Comparison of ENCODE assay signal across 1 cellular context in genomic region chr7:76301000-76301399, GRCh38.
TF ChIP-seq lines count a peak whose summit lies in the region.

No MANE protein-coding gene starts in this region.

TF ChIP-seq in IMR-90, 13 proteins besides CTCF, POLR2A, EP300 and RAD21:
- TF ChIP-seq MXI1 (IDR thresholded peaks at IDR 0.05; ENCODE audit: borderline replicate concordance, low read depth, low read length) (no peak), CEBPB (IDR thresholded peaks at IDR 0.05; ENCODE audit: low read depth, low read length) (no peak), FOS (IDR thresholded peaks at IDR 0.05; ENCODE audit: low read depth, low read length) (no peak), BHLHE40 (IDR thresholded peaks at IDR 0.05; ENCODE audit: low read depth, low read length) (no peak), RCOR1 (IDR thresholded peaks at IDR 0.05; ENCODE audit: insufficient replicate concordance, low read length) (no peak), CHD1 (IDR thresholded peaks at IDR 0.05; ENCODE audit: low read depth, low read length) (no peak), SMC3 (IDR thresholded peaks at IDR 0.05; ENCODE audit: low read depth, low read length) (no peak), USF2 (IDR thresholded peaks at IDR 0.05; ENCODE audit: low read depth, low read length) (no peak), NFE2L2 (IDR thresholded peaks at IDR 0.05; ENCODE audit: low read depth, low read length) (no peak), RFX5 (IDR thresholded peaks at IDR 0.05; ENCODE audit: low read depth, low read length) (no peak), MAFK (IDR thresholded peaks at IDR 0.05; ENCODE audit: low read depth, low read length) (no peak), MAZ (IDR thresholded peaks at IDR 0.05; ENCODE audit: borderline replicate concordance, low read depth, low read length) (no peak)
- TF ChIP-seq, protein P1, sequence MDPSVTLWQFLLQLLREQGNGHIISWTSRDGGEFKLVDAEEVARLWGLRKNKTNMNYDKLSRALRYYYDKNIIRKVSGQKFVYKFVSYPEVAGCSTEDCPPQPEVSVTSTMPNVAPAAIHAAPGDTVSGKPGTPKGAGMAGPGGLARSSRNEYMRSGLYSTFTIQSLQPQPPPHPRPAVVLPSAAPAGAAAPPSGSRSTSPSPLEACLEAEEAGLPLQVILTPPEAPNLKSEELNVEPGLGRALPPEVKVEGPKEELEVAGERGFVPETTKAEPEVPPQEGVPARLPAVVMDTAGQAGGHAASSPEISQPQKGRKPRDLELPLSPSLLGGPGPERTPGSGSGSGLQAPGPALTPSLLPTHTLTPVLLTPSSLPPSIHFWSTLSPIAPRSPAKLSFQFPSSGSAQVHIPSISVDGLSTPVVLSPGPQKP (IDR thresholded peaks at IDR 0.05; ENCODE audit: borderline replicate concordance, low read depth, low read length), result no peak
TF ChIP-seq in IMR-90: peak in this region for 0.
